ENCODE assay signal across 8 cellular contexts in genomic region chr1:67686272-67687197, GRCh38. TPM values are rescaled to one million over a fixed set of nuclear protein-coding genes. Genes with fewer than 3 reads are reported as not detected.
DNase-seq lines count a peak whose midpoint lies in the region; TF ChIP-seq lines count a peak whose summit lies in the region.

No MANE protein-coding gene starts in this region.

- H3K27me3 ChIP-seq in GM23248 (replicated peaks; ENCODE audit: insufficient read depth), result no peaks in the 10 kb centered on the region
- no peaks in the 10 kb centered on the region for H3K27me3 ChIP-seq in Karpas-422 (ENCODE audit: low read length)
- no peaks in the 10 kb centered on the region for H3K27me3 ChIP-seq in suprapubic skin

- DNase-seq in Daoy (ENCODE audit: low read depth) (peak; percentile 98), GM23248 (peak; percentile 99), Karpas-422 (peak; percentile 77), RWPE1 (ENCODE audit: low spot score) (peak; percentile 94), fibroblast of the conjunctiva (ENCODE audit: low read depth) (peak; percentile 98), nephron progenitor cell (peak; percentile 79), suprapubic skin (ENCODE audit: low spot score in 2 of 2) (peak; percentile 85 to 88)
- DNase-seq in activated effector memory CD4-positive, alpha-beta T cell treated with Interleukin-2 at 50 U/mL for 16 hours, result peak; percentile 47

- H3K9ac ChIP-seq in GM23248, result peak overlapping the region; percentile 96
- H3K9ac ChIP-seq in Karpas-422 (ENCODE audit: low read length), result peak overlapping the region; percentile 90

- peak overlapping the region; percentile 91 for H3K4me3 Mint-ChIP-seq in nephron progenitor cell

- H3K9me3 ChIP-seq in GM23248 (ENCODE audit: low read depth) (no peaks in the 10 kb centered on the region), Karpas-422 (ENCODE audit: low read length) (no peaks in the 10 kb centered on the region), suprapubic skin (no peaks in the 10 kb centered on the region)

- in situ Hi-C loops in GM23248 (cut with MboI), result loop anchor here (10.0 kb wide), 2 partner anchors 68 to 122 kb away; no protein-coding TSS in a partner anchor

- H3K27me3 Mint-ChIP-seq in nephron progenitor cell (ENCODE audit: low read depth, poor library complexity), result no peaks in the 10 kb centered on the region

- H3K4me2 ChIP-seq in GM23248 (ENCODE audit: unreplicated experiment) (peak overlapping the region; percentile 96), Karpas-422 (ENCODE audit: low read depth, low read length, poor library complexity, severe bottlenecking) (peak overlapping the region; percentile 91)

- peaks cover 47% of the 10 kb centered on the region for H3K4me1 Mint-ChIP-seq in nephron progenitor cell

- H3K27ac Mint-ChIP-seq in nephron progenitor cell, result peak overlapping the region; percentile 96

- WGBS in GM23248 (ENCODE audit: low coverage in 1 of 2, low lambda C conversion rate in 2 of 2, missing lambda C conversion rate in 2 of 2), 2 experiments, result 1% methylated on average over 41 to 42 of the region's 42 CpGs
- 0% methylated on average over 5 of the region's 42 CpGs for WGBS in suprapubic skin

- TF ChIP-seq POLR2A in suprapubic skin (IDR thresholded peaks at IDR 0.05), result peak in 1 of 2 donors; percentile 38

- CTCF ChIA-PET in RWPE1 (lab: Yijun Ruan, JAX), result interaction anchor here (1.1 to 2.4 kb wide), 5 partner anchors 74 to 154 kb away, joined by 3 to 16 read pairs (median 4); no protein-coding TSS in a partner anchor

- no peak for TF ChIP-seq EP300 in suprapubic skin (IDR thresholded peaks at IDR 0.05)

- H3K36me3 Mint-ChIP-seq in nephron progenitor cell (ENCODE audit: low read depth), result peaks cover 13% of the 10 kb centered on the region

- H3K9me2 ChIP-seq in GM23248 (ENCODE audit: insufficient read depth), result no peaks in the 10 kb centered on the region
- no peaks in the 10 kb centered on the region for H3K9me2 ChIP-seq in Karpas-422 (replicated peaks; ENCODE audit: insufficient read depth, low read length)

- no peaks in the 10 kb centered on the region for H4K20me1 ChIP-seq in GM23248 (ENCODE audit: insufficient read depth)
- peaks cover 4% of the 10 kb centered on the region; the same call in 1 of the 2 replicates for H4K20me1 ChIP-seq in Karpas-422 (ENCODE audit: insufficient read depth, low read depth, low read length)

- H3K27ac ChIP-seq in GM23248, result peak overlapping the region; percentile 97
- no peak overlapping the region for H3K27ac ChIP-seq in Karpas-422 (ENCODE audit: low read length)
- peak overlapping the region; percentile 100 for H3K27ac ChIP-seq in RWPE1
- peak overlapping the region; percentile 95 for H3K27ac ChIP-seq in suprapubic skin

- peaks cover 46% of the 10 kb centered on the region for H3K4me1 ChIP-seq in GM23248 (ENCODE audit: insufficient read depth)
- peaks cover 26% of the 10 kb centered on the region for H3K4me1 ChIP-seq in Karpas-422 (ENCODE audit: low read length)
- H3K4me1 ChIP-seq in suprapubic skin, result peaks cover 45% of the 10 kb centered on the region

- H3F3A ChIP-seq in GM23248 (ENCODE audit: insufficient read depth), result peaks cover 69% of the 10 kb centered on the region

- POLR2A ChIA-PET in RWPE1 (lab: Yijun Ruan, JAX; ENCODE audit: low non-redundant PET), result interaction anchor here (0.5 to 3.4 kb wide), 5 partner anchors 10 to 169 kb away, joined by 3 to 33 read pairs (median 5); no protein-coding TSS in a partner anchor

- H3K79me2 ChIP-seq in GM23248 (ENCODE audit: insufficient read depth), result peaks cover 33% of the 10 kb centered on the region
- no peaks in the 10 kb centered on the region for H3K79me2 ChIP-seq in Karpas-422 (ENCODE audit: low read length)

- H3K4me3 ChIP-seq in GM23248 (peak overlapping the region; percentile 96), Karpas-422 (ENCODE audit: low read length) (peak overlapping the region; percentile 87), suprapubic skin (peak overlapping the region; percentile 80)

- TF ChIP-seq CTCF in RWPE1 (conservative IDR thresholded peaks at IDR 0.05; ENCODE audit: low read depth), result no peak
- no peak for TF ChIP-seq CTCF in nephron progenitor cell (IDR thresholded peaks at IDR 0.05)
- no peak for TF ChIP-seq CTCF in suprapubic skin (IDR thresholded peaks at IDR 0.05)

- H3K9me3 Mint-ChIP-seq in nephron progenitor cell, result no peaks in the 10 kb centered on the region

- H3K36me3 ChIP-seq in GM23248 (ENCODE audit: low read depth) (peaks cover 26% of the 10 kb centered on the region), Karpas-422 (ENCODE audit: insufficient read depth, low read length) (peaks cover 17% of the 10 kb centered on the region), suprapubic skin (peaks cover 18% of the 10 kb centered on the region)

- H2AFZ ChIP-seq in GM23248 (no peak overlapping the region), Karpas-422 (ENCODE audit: low read length) (no peak overlapping the region; the same call in 1 of the 2 replicates)

RNA-seq across cellular contexts. Expression of gene GADD45A, which starts 1.5 kb away (rescaled TPM):
- total RNA-seq in Daoy (2014; rRNA removed; shearing (Covaris generic)), result 81.7 and 82.6 TPM in 2 replicates
- 59.4 and 72.8 TPM in 2 replicates for total RNA-seq in GM23248 (2014; rRNA removed; shearing (Covaris generic))
- polyA plus RNA-seq in GM23248 (2016; fragmentation: Nextera tagmentation; extraction: Ambion mirVana), result 111 and 115 TPM in 2 replicates
- total RNA-seq in Karpas-422 (2014; rRNA removed; shearing (Covaris generic); ENCODE audit: low replicate concordance), result 6.5 and 13.3 TPM in 2 replicates
- 10 to 100 TPM; 25.4 to 44.6 (median 26.6) TPM for total RNA-seq in suprapubic skin

Comparison
In these comparisons a context has a peak if more than half of its experiments do, and no peak if none do; other contexts are left out.
1. DNase-seq: peak in every context shown above with its lines; median percentile 99 in GM23248; 98 in Daoy; 98 in fibroblast of the conjunctiva; 94 in RWPE1; 86 in suprapubic skin; 79 in nephron progenitor cell; 77 in Karpas-422; 47 in activated effector memory CD4-positive, alpha-beta T cell treated with Interleukin-2 at 50 U/mL for 16 hours.